Comparison of ENCODE assay signal across 17 cellular contexts in the genomic region with DNA sequence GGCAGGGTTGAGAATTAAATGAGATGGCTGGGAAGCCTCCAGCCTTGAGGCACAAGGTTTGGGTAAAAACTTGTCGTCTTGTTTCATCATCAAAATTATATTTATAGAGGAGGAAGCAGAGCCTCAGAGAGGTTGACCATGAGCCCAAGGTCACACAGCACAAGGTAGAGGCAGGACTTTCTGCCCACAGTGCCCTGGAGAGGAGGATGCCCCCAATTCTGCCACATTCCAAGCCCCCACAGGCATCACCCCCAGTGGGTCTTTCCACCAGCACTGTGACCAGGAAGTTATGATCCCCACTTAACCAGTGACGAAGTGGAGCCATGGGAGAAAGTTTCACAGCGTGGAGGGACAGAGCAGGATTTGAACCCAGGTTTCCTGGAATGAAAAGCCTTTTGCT.
"Had no signal": no experiment of that assay in that cellular context is flagged by ENCODE, and none has a peak within 500 bp of the region (broad histone marks: within the 10 kb centered on the region; RNA-seq: fewer than 3 reads in every experiment).

No MANE protein-coding gene starts in this region.

- ATAC-seq: gastroesophageal sphincter; left lung; lower lobe of right lung; right cardiac atrium; stimulated activated effector memory CD8-positive, alpha-beta T cell treated with anti-CD3 and anti-CD28 coated beads, Interleukin-12 subunit alpha, Interleukin-12 subunit beta, amount 100 ng/mL, for 72 hours; stimulated activated naive CD8-positive, alpha-beta T cell treated with anti-CD3 and anti-CD28 coated beads, Interleukin-15, Interleukin-2, amounts not matched to agents 100 U/mL and 50 U/mL, for 24 hours had no signal

- H3K27me3 ChIP-seq: upper lobe of left lung, vagina had no signal

- H3K4me3 Mint-ChIP-seq: memory B cell; mesothelial cell of epicardium; stimulated activated effector memory CD8-positive, alpha-beta T cell treated with anti-CD3 and anti-CD28 coated beads, Interleukin-12 subunit alpha, Interleukin-12 subunit beta, amount 100 ng/mL, for 72 hours had no signal

- DNase-seq: esophagus squamous epithelium; foreskin fibroblast; glutamatergic neuron; left lung; lower lobe of right lung; right cardiac atrium; stimulated activated CD4-positive, alpha-beta T cell treated with anti-CD3 and anti-CD28 coated beads, Interleukin-2, amount 100 ng/mL, for 48 hours; stimulated activated naive CD8-positive, alpha-beta T cell treated with anti-CD3 and anti-CD28 coated beads, Interleukin-15, Interleukin-2, amounts not matched to agents 100 U/mL and 50 U/mL, for 24 hours had no signal

- H3K36me3 ChIP-seq: esophagus squamous epithelium, gastroesophageal sphincter, left lung, lower lobe of right lung, tibial artery, upper lobe of left lung, vagina had no signal

- H3K4me1 ChIP-seq: esophagus squamous epithelium, gastroesophageal sphincter, left lung, lower lobe of right lung, tibial artery, upper lobe of left lung had no signal

- H3K27ac Mint-ChIP-seq: memory B cell; mesothelial cell of epicardium; nephron; stimulated activated effector memory CD8-positive, alpha-beta T cell treated with anti-CD3 and anti-CD28 coated beads, Interleukin-12 subunit alpha, Interleukin-12 subunit beta, amount 100 ng/mL, for 72 hours had no signal

- H3K9me3 ChIP-seq: esophagus squamous epithelium, gastroesophageal sphincter, left lung, lower lobe of right lung, tibial artery, upper lobe of left lung, vagina had no signal

- H3K27ac ChIP-seq: esophagus squamous epithelium, gastroesophageal sphincter, left lung, lower lobe of right lung, tibial artery, upper lobe of left lung, vagina had no signal

- H3K36me3 Mint-ChIP-seq: memory B cell; mesothelial cell of epicardium; stimulated activated effector memory CD8-positive, alpha-beta T cell treated with anti-CD3 and anti-CD28 coated beads, Interleukin-12 subunit alpha, Interleukin-12 subunit beta, amount 100 ng/mL, for 72 hours had no signal

- H3K9me3 Mint-ChIP-seq: memory B cell; mesothelial cell of epicardium; nephron; stimulated activated effector memory CD8-positive, alpha-beta T cell treated with anti-CD3 and anti-CD28 coated beads, Interleukin-12 subunit alpha, Interleukin-12 subunit beta, amount 100 ng/mL, for 72 hours had no signal

- H3K4me1 Mint-ChIP-seq: memory B cell; mesothelial cell of epicardium; stimulated activated effector memory CD8-positive, alpha-beta T cell treated with anti-CD3 and anti-CD28 coated beads, Interleukin-12 subunit alpha, Interleukin-12 subunit beta, amount 100 ng/mL, for 72 hours had no signal

- H3K4me2 ChIP-seq: smooth muscle cell had no signal

- H3K4me3 ChIP-seq: esophagus squamous epithelium, gastroesophageal sphincter, left lung, lower lobe of right lung, smooth muscle cell, tibial artery, upper lobe of left lung, vagina had no signal
